ENCODE assay signal across 1 cellular context in genomic region chr4:73438048-73438447, GRCh38.
TF ChIP-seq lines count a peak whose summit lies in the region.

No MANE protein-coding gene starts in this region.

TF ChIP-seq in HepG2, 621 proteins besides CTCF, POLR2A, EP300 and RAD21 (continued from another document):
- no peak for TF ChIP-seq ZNF318 (CRISPR knock-in tag; IDR thresholded peaks at IDR 0.05)
- no peak for TF ChIP-seq HNRNPH1 (optimal IDR thresholded peaks at IDR 0.05; ENCODE audit: low read depth, low read length)
- TF ChIP-seq MBD4 (IDR thresholded peaks at IDR 0.05; ENCODE audit: borderline replicate concordance, low read length): peak; percentile 24; the same call in 1 of the 2 replicates
- TF ChIP-seq ZNF883 (CRISPR knock-in tag; IDR thresholded peaks at IDR 0.05; ENCODE audit: not compliant biosample characterization): no peak
- peak; percentile 8; the same call in 1 of the 2 replicates for TF ChIP-seq ZNF841 (CRISPR knock-in tag; IDR thresholded peaks at IDR 0.05; ENCODE audit: borderline replicate concordance)
- no peak for TF ChIP-seq PRDM10 (CRISPR knock-in tag; IDR thresholded peaks at IDR 0.05; ENCODE audit: low read depth)
- 0 out of 2 replicates have a peak, but pooled peaks have one; percentile 17 for TF ChIP-seq TAF1 (CRISPR knock-in tag; IDR thresholded peaks at IDR 0.05)
- peak; percentile 38; the same call in 1 of the 2 replicates for TF ChIP-seq POLR2G (IDR thresholded peaks at IDR 0.05; ENCODE audit: low read depth, low read length)
- peak; percentile 42; the same call in 1 of the 2 replicates for TF ChIP-seq ARID2 (CRISPR knock-in tag; IDR thresholded peaks at IDR 0.05; ENCODE audit: borderline replicate concordance)
- no peak for TF ChIP-seq RBM39 (IDR thresholded peaks at IDR 0.05; ENCODE audit: low read depth, low read length, poor library complexity, severe bottlenecking)
- TF ChIP-seq, protein P1, sequence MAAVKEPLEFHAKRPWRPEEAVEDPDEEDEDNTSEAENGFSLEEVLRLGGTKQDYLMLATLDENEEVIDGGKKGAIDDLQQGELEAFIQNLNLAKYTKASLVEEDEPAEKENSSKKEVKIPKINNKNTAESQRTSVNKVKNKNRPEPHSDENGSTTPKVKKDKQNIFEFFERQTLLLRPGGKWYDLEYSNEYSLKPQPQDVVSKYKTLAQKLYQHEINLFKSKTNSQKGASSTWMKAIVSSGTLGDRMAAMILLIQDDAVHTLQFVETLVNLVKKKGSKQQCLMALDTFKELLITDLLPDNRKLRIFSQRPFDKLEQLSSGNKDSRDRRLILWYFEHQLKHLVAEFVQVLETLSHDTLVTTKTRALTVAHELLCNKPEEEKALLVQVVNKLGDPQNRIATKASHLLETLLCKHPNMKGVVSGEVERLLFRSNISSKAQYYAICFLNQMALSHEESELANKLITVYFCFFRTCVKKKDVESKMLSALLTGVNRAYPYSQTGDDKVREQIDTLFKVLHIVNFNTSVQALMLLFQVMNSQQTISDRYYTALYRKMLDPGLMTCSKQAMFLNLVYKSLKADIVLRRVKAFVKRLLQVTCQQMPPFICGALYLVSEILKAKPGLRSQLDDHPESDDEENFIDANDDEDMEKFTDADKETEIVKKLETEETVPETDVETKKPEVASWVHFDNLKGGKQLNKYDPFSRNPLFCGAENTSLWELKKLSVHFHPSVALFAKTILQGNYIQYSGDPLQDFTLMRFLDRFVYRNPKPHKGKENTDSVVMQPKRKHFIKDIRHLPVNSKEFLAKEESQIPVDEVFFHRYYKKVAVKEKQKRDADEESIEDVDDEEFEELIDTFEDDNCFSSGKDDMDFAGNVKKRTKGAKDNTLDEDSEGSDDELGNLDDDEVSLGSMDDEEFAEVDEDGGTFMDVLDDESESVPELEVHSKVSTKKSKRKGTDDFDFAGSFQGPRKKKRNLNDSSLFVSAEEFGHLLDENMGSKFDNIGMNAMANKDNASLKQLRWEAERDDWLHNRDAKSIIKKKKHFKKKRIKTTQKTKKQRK (IDR thresholded peaks at IDR 0.05; ENCODE audit: low read length): no peak
